In genomic region chr4:173511787-173512361, GRCh38 we compare ENCODE assay signal across 14 cellular contexts. TPM values are rescaled to one million over a fixed set of nuclear protein-coding genes. Genes with fewer than 3 reads are reported as not detected.
A peak's percentile ranks its signal among the peaks of the same experiment; 100 is the strongest.
DNase-seq lines count a peak whose midpoint lies in the region; ATAC-seq and TF ChIP-seq lines count a peak whose summit lies in the region.
"Had no signal": no experiment of that assay in that cellular context is flagged by ENCODE, and none has a peak within 500 bp of the region (broad histone marks: within the 10 kb centered on the region; RNA-seq: fewer than 3 reads in every experiment).

No MANE protein-coding gene starts in this region.

- H3K9me3 Mint-ChIP-seq in GM23338: peaks cover 8% of the 10 kb centered on the region; the same call in 2 of the 3 replicates

- no peak overlapping the region for H3K4me3 Mint-ChIP-seq in GM23338

- TF ChIP-seq POLR2A in transverse colon (IDR thresholded peaks at IDR 0.05): no peak

- H3K9ac ChIP-seq in SK-N-SH: no peak overlapping the region
- H3K9ac ChIP-seq: BLaER1 had no signal

- DNase-seq in GM23338 (ENCODE audit: low spot score) (no peak), SK-N-SH (no peak), hepatocyte (ENCODE audit: low spot score) (peak; percentile 2), transverse colon (no peak), kidney glomerular epithelial cell (lab: John Stamatoyannopoulos, UW) (no peak), MV-4-11 (lab: John Stamatoyannopoulos, UW) (no peak)
- DNase-seq: AML-193; Caco-2; CD8-positive, alpha-beta memory T cell; DND-41; GDM1 had no signal

- H3K27ac Mint-ChIP-seq in GM23338: no peak overlapping the region
- H3K27ac Mint-ChIP-seq: CD8-positive, alpha-beta memory T cell had no signal

- H3K79me2 ChIP-seq in GM23338 (replicated peaks; ENCODE audit: insufficient read depth): no peaks in the 10 kb centered on the region
- peaks cover 29% of the 10 kb centered on the region for H3K79me2 ChIP-seq in SK-N-SH (ENCODE audit: insufficient read depth)
- H3K79me2 ChIP-seq in hepatocyte: peaks cover 31% of the 10 kb centered on the region

- H3K27me3 ChIP-seq in GM23338 (ENCODE audit: insufficient read depth) (peaks cover 100% of the 10 kb centered on the region), SK-N-SH (ENCODE audit: insufficient read depth) (no peaks in the 10 kb centered on the region), hepatocyte (peaks cover 85% of the 10 kb centered on the region), transverse colon (peaks cover 99% of the 10 kb centered on the region)

- H3K36me3 Mint-ChIP-seq in GM23338 (ENCODE audit: low read depth): no peaks in the 10 kb centered on the region
- H3K36me3 Mint-ChIP-seq: CD8-positive, alpha-beta memory T cell had no signal

- in situ Hi-C loops in transverse colon (cut with MboI; ENCODE audit: low pct_ligation_motif_present in 1 of 4, low pct_unique_long_range_greater_than_20kb in 1 of 4, low sequenced_read_pairs in 3 of 4): loop anchor here (25.0 kb wide), 2 partner anchors 625 to 650 kb away; no protein-coding TSS in a partner anchor

- no peak overlapping the region for H3K4me3 ChIP-seq in GM23338
- no peak overlapping the region; a peak in 1 of 4 replicates for H3K4me3 ChIP-seq in SK-N-SH (ENCODE audit: low read depth in 2 of 2, low read length in 1 of 2)
- no peak overlapping the region for H3K4me3 ChIP-seq in hepatocyte
- no peak overlapping the region for H3K4me3 ChIP-seq in transverse colon
- H3K4me3 ChIP-seq: BLaER1 had no signal

- H3K9me2 ChIP-seq in GM23338 (ENCODE audit: insufficient read depth) (no peaks in the 10 kb centered on the region), SK-N-SH (no peaks in the 10 kb centered on the region), hepatocyte (replicated peaks; ENCODE audit: insufficient read depth) (no peaks in the 10 kb centered on the region)

- no peaks in the 10 kb centered on the region for H3K9me3 ChIP-seq in SK-N-SH
- H3K9me3 ChIP-seq in hepatocyte (ENCODE audit: low read depth): no peaks in the 10 kb centered on the region
- no peaks in the 10 kb centered on the region for H3K9me3 ChIP-seq in transverse colon
- H3K9me3 ChIP-seq: Caco-2 had no signal

- intact Hi-C loops in transverse colon (cut with DNase I; ENCODE audit: low total_unique reads): no loop called here

- H3K36me3 ChIP-seq in GM23338 (ENCODE audit: insufficient read depth): no peaks in the 10 kb centered on the region
- peaks cover 5 to 6% of the 10 kb centered on the region in 2 experiments for H3K36me3 ChIP-seq in SK-N-SH (replicated peaks in 1 of 2; ENCODE audit: control insufficient read depth in 1 of 2, insufficient read depth in 2 of 2, low read length in 1 of 2)
- H3K36me3 ChIP-seq in hepatocyte (replicated peaks; ENCODE audit: insufficient read depth, low read depth): no peaks in the 10 kb centered on the region
- no peaks in the 10 kb centered on the region for H3K36me3 ChIP-seq in transverse colon
- H3K36me3 ChIP-seq: BLaER1 had no signal

- CTCF ChIA-PET in SK-N-SH (lab: Yijun Ruan, JAX): interaction anchor here (1.2 to 1.7 kb wide), 3 partner anchors 92 to 479 kb away, joined by 3 to 9 read pairs (median 4); no protein-coding TSS in a partner anchor

- no peak overlapping the region for H2AFZ ChIP-seq in GM23338
- no peak overlapping the region for H2AFZ ChIP-seq in SK-N-SH (ENCODE audit: low read depth)
- H2AFZ ChIP-seq in hepatocyte: no peak overlapping the region

- peaks cover 41% of the 10 kb centered on the region for H3K4me1 Mint-ChIP-seq in GM23338

- H3K27ac ChIP-seq in GM23338 (ENCODE audit: low read depth) (no peak overlapping the region), SK-N-SH (ENCODE audit: low read depth in 2 of 2, low read length in 1 of 2) (peak overlapping the region in 1 of 2 experiments; percentile 99; a peak in 2 of 4 replicates), hepatocyte (no peak overlapping the region), transverse colon (peak overlapping the region in 3 of 4 donors; percentile 7 to 86 (median 78))
- H3K27ac ChIP-seq: BLaER1 had no signal

- H3K4me1 ChIP-seq in GM23338 (ENCODE audit: insufficient read depth) (peaks cover 57% of the 10 kb centered on the region), SK-N-SH (ENCODE audit: control insufficient read depth in 1 of 2, insufficient read depth in 2 of 2, low read depth in 1 of 2, low read length in 1 of 2) (peaks cover 8 to 31% of the 10 kb centered on the region in 2 experiments; a peak in 3 of 4 replicates), hepatocyte (ENCODE audit: insufficient read depth) (no peaks in the 10 kb centered on the region), transverse colon (peaks cover 0 to 13% (median 7%) of the 10 kb centered on the region in 4 donors)
- H3K4me1 ChIP-seq: BLaER1, Caco-2 had no signal

- POLR2A ChIA-PET in SK-N-SH (lab: Yijun Ruan, JAX): interaction anchor here (1.0 to 9.7 kb wide), 4 partner anchors 8 to 558 kb away, joined by 3 to 91 read pairs (median 12); no protein-coding TSS in a partner anchor

- 52% methylated on average over 2 of the region's 3 CpGs for WGBS in SK-N-SH (ENCODE audit: low lambda C conversion rate)
- WGBS in hepatocyte (ENCODE audit: low lambda C conversion rate, missing lambda C conversion rate): 37% methylated on average over 3 of the region's 3 CpGs
- 32 to 44% methylated on average over 3 of the region's 3 CpGs for WGBS in transverse colon (ENCODE audit: low coverage in 1 of 2), 2 donors

- peaks cover 31% of the 10 kb centered on the region for H3F3A ChIP-seq in GM23338 (replicated peaks; ENCODE audit: low read depth)
- H3F3A ChIP-seq in SK-N-SH (replicated peaks; ENCODE audit: insufficient read depth): peaks cover 24% of the 10 kb centered on the region

- ATAC-seq in GM23338: no peak
- ATAC-seq: HCT116, HepG2 had no signal

- no peak for TF ChIP-seq CTCF in GM23338 (conservative IDR thresholded peaks at IDR 0.05; ENCODE audit: low read depth in 2 of 2)
- no peak for TF ChIP-seq CTCF in SK-N-SH (IDR thresholded peaks at IDR 0.05)
- no peak for TF ChIP-seq CTCF in hepatocyte (IDR thresholded peaks at IDR 0.05; ENCODE audit: poor library complexity)
- no peak for TF ChIP-seq CTCF in transverse colon (IDR thresholded peaks at IDR 0.05)

- H4K20me1 ChIP-seq in GM23338 (replicated peaks; ENCODE audit: insufficient read depth): peaks cover 53% of the 10 kb centered on the region
- no peaks in the 10 kb centered on the region for H4K20me1 ChIP-seq in SK-N-SH (ENCODE audit: insufficient read depth)
- no peaks in the 10 kb centered on the region for H4K20me1 ChIP-seq in hepatocyte (ENCODE audit: insufficient read depth, poor library complexity, severe bottlenecking)
- H4K20me1 ChIP-seq: BLaER1 had no signal

- peaks cover 100% of the 10 kb centered on the region for H3K27me3 Mint-ChIP-seq in GM23338 (ENCODE audit: insufficient read depth, low read depth, poor library complexity)

- TF ChIP-seq RAD21 in SK-N-SH (IDR thresholded peaks at IDR 0.05; ENCODE audit: low read length): no peak

- no peak overlapping the region for H3K4me2 ChIP-seq in GM23338
- no peak overlapping the region for H3K4me2 ChIP-seq in SK-N-SH
- H3K4me2 ChIP-seq in hepatocyte: peak overlapping the region; percentile 82
- H3K4me2 ChIP-seq: BLaER1 had no signal

- TF ChIP-seq EP300 in SK-N-SH (IDR thresholded peaks at IDR 0.05; ENCODE audit: borderline replicate concordance in 1 of 2, low read depth in 1 of 2, low read length in 1 of 2) (no peak), transverse colon (IDR thresholded peaks at IDR 0.05; ENCODE audit: low read depth) (no peak)

TF ChIP-seq in GM23338, 12 proteins besides CTCF, POLR2A, EP300 and RAD21:
- TF ChIP-seq EZH2phosphoT487 (IDR thresholded peaks at IDR 0.05; ENCODE audit: unreplicated experiment) (peak; percentile 19), CREB1 (CRISPR knock-in tag; IDR thresholded peaks at IDR 0.05; ENCODE audit: low read depth) (no peak)

TF ChIP-seq in SK-N-SH, 30 proteins besides CTCF, POLR2A, EP300 and RAD21:
- TF ChIP-seq POLR2AphosphoS5 (IDR thresholded peaks at IDR 0.05; ENCODE audit: low read depth, low read length) (peak; percentile 9; the same call in 1 of the 2 replicates), NRF1 (IDR thresholded peaks at IDR 0.05; ENCODE audit: low read depth, low read length) (no peak), USF1 (IDR thresholded peaks at IDR 0.05; ENCODE audit: borderline replicate concordance, low read depth) (peak; percentile 46; the same call in 1 of the 2 replicates)

RNA-seq across cellular contexts. Expression of gene HAND2, which starts 18.2 kb away (rescaled TPM):
- total RNA-seq in GM23338 (2014; rRNA removed; shearing (Covaris generic)): not detected in 2 replicates
- polyA plus RNA-seq in GM23338 (2016; fragmentation: Nextera tagmentation; extraction: Ambion mirVana) (0.15 TPM in 1 of 2 replicates, not detected in the other), SK-N-SH (2012; rRNA removed) (94.2 and 106 TPM in 2 replicates), hepatocyte (141 and 152 TPM in 2 replicates)
- 129 and 139 TPM in 2 replicates for polyA plus RNA-seq in SK-N-SH (2012; cell fraction: cytosol; rRNA removed)
- polyA plus RNA-seq in SK-N-SH (2012; cell fraction: nucleus; rRNA removed): 96.3 and 128 TPM in 2 replicates
- total RNA-seq in hepatocyte (67.9 and 69.7 TPM in 2 replicates), transverse colon (10 to 100 TPM; 24.6 to 87.6 (median 40.9) TPM)
- total RNA-seq: Caco-2; CD8-positive, alpha-beta memory T cell; HepG2 had no signal
- polyA plus RNA-seq: CD8-positive, alpha-beta memory T cell; HepG2 had no signal

Comparison
In these comparisons a context has a peak if more than half of its experiments do, and no peak if none do; other contexts are left out.
1. H3K27ac ChIP-seq: peak in transverse colon (3 of 4); none in GM23338 (single experiment) and hepatocyte (single experiment).
2. RNA of gene HAND2, which starts 18.2 kb away (total RNA-seq): 67.9 to 69.7 TPM in hepatocyte and 24.6 to 87.6 TPM in transverse colon; not detected in GM23338; every median in the first group is over 10 times any median in the second.